ENCODE assay signal across 1 cellular context in genomic region chr2:27264753-27265535, GRCh38.
TF ChIP-seq lines count a peak whose summit lies in the region.

No MANE protein-coding gene starts in this region.

TF ChIP-seq in HepG2, 621 proteins besides CTCF, POLR2A, EP300 and RAD21 (continued from another document and continues in another):
- TF ChIP-seq ZNF12 (CRISPR knock-in tag; IDR thresholded peaks at IDR 0.05) (0 out of 2 replicates have a peak, but pooled peaks have one; percentile 33), ZNF451 (CRISPR knock-in tag; IDR thresholded peaks at IDR 0.05) (peak; percentile 91), ZSCAN21 (CRISPR knock-in tag; IDR thresholded peaks at IDR 0.05; ENCODE audit: borderline replicate concordance) (peak; percentile 89; the same call in 1 of the 2 replicates), ZSCAN31 (CRISPR knock-in tag; IDR thresholded peaks at IDR 0.05; ENCODE audit: low read depth) (peak; percentile 87), ZKSCAN8 (CRISPR knock-in tag; IDR thresholded peaks at IDR 0.05; ENCODE audit: borderline replicate concordance) (0 out of 2 replicates have a peak, but pooled peaks have one; percentile 54), SALL1 (CRISPR knock-in tag; IDR thresholded peaks at IDR 0.05) (peak; percentile 88), ZNF576 (CRISPR knock-in tag; IDR thresholded peaks at IDR 0.05) (no peak; the same call in 1 of the 2 replicates), FOXO4 (CRISPR knock-in tag; conservative IDR thresholded peaks at IDR 0.05) (0 out of 2 replicates have a peak, but pooled peaks have one; percentile 6), ZZZ3 (CRISPR knock-in tag; IDR thresholded peaks at IDR 0.05; ENCODE audit: borderline replicate concordance) (no peak), ARNTL (CRISPR knock-in tag; IDR thresholded peaks at IDR 0.05) (peak; percentile 89), HNRNPL (IDR thresholded peaks at IDR 0.05; ENCODE audit: low read depth, low read length) (peak; percentile 91), E2F5 (CRISPR knock-in tag; conservative IDR thresholded peaks at IDR 0.05) (peak; percentile 84), BCL3 (CRISPR knock-in tag; IDR thresholded peaks at IDR 0.05) (peak; percentile 18; the same call in 1 of the 2 replicates), ZBTB44 (CRISPR knock-in tag; IDR thresholded peaks at IDR 0.05) (0 out of 2 replicates have a peak, but pooled peaks have one; percentile 25), TBX2 (CRISPR knock-in tag; IDR thresholded peaks at IDR 0.05; ENCODE audit: borderline replicate concordance) (peak; percentile 91), GLI4 (CRISPR knock-in tag; IDR thresholded peaks at IDR 0.05; ENCODE audit: borderline replicate concordance) (peak; percentile 66; the same call in 1 of the 2 replicates), ZSCAN25 (CRISPR knock-in tag; IDR thresholded peaks at IDR 0.05) (peak; percentile 64; the same call in 1 of the 2 replicates), MEIS1 (CRISPR knock-in tag; IDR thresholded peaks at IDR 0.05; ENCODE audit: borderline replicate concordance) (no peak), MXI1 (IDR thresholded peaks at IDR 0.05; ENCODE audit: borderline replicate concordance, low read depth, low read length) (no peak), ZBTB3 (CRISPR knock-in tag; IDR thresholded peaks at IDR 0.05; ENCODE audit: borderline replicate concordance, low read depth) (peak; percentile 45; the same call in 1 of the 2 replicates), ZNF414 (CRISPR knock-in tag; IDR thresholded peaks at IDR 0.05) (0 out of 2 replicates have a peak, but pooled peaks have one; percentile 51), ZNF777 (CRISPR knock-in tag; IDR thresholded peaks at IDR 0.05) (peak; percentile 99), GFI1 (CRISPR knock-in tag; IDR thresholded peaks at IDR 0.05; ENCODE audit: borderline replicate concordance) (peak; percentile 68), HMG20B (CRISPR knock-in tag; conservative IDR thresholded peaks at IDR 0.05) (0 out of 2 replicates have a peak, but pooled peaks have one; percentile 35), EZH2 (conservative IDR thresholded peaks at IDR 0.05; ENCODE audit: low read depth, low read length) (peak; percentile 1; the same call in 1 of the 2 replicates), NFE2L2 (IDR thresholded peaks at IDR 0.05; ENCODE audit: low read length) (no peak), FIP1L1 (IDR thresholded peaks at IDR 0.05; ENCODE audit: borderline replicate concordance, insufficient read depth, low read depth, low read length) (no peak), ZFP36L2 (CRISPR knock-in tag; IDR thresholded peaks at IDR 0.05) (no peak), STAT5B (CRISPR knock-in tag; IDR thresholded peaks at IDR 0.05) (peak; percentile 44; the same call in 1 of the 2 replicates), BHLHE40 (IDR thresholded peaks at IDR 0.05; ENCODE audit: low read length) (peak; percentile 99), ZFP91 (CRISPR knock-in tag; IDR thresholded peaks at IDR 0.05; ENCODE audit: borderline replicate concordance) (peak; percentile 89), THRA (CRISPR knock-in tag; IDR thresholded peaks at IDR 0.05; ENCODE audit: borderline replicate concordance) (0 out of 2 replicates have a peak, but pooled peaks have one; percentile 62), ZNF800 (CRISPR knock-in tag; IDR thresholded peaks at IDR 0.05) (peak; percentile 97), ZNF616 (CRISPR knock-in tag; IDR thresholded peaks at IDR 0.05; ENCODE audit: low read depth) (peak; percentile 92), ZBTB4 (CRISPR knock-in tag; IDR thresholded peaks at IDR 0.05; ENCODE audit: borderline replicate concordance) (no peak), PCBP2 (optimal IDR thresholded peaks at IDR 0.05; ENCODE audit: low read depth, low read length, poor library complexity, severe bottlenecking) (no peak), KDM5B (CRISPR knock-in tag; IDR thresholded peaks at IDR 0.05; ENCODE audit: borderline replicate concordance) (no peak; the same call in 1 of the 2 replicates), ZNF562 (CRISPR knock-in tag; IDR thresholded peaks at IDR 0.05; ENCODE audit: borderline replicate concordance) (no peak), ZNF878 (CRISPR knock-in tag; IDR thresholded peaks at IDR 0.05) (0 out of 2 replicates have a peak, but pooled peaks have one; percentile 47), GPBP1L1 (CRISPR knock-in tag; IDR thresholded peaks at IDR 0.05) (no peak), KDM5A (IDR thresholded peaks at IDR 0.05; ENCODE audit: borderline replicate concordance, low read length) (no peak), PAWR (CRISPR knock-in tag; IDR thresholded peaks at IDR 0.05; ENCODE audit: borderline replicate concordance) (no peak)
